Comparison of ENCODE assay signal across 8 cellular contexts in genomic region chr1:21175670-21176581, GRCh38. TPM values are rescaled to one million over a fixed set of nuclear protein-coding genes. Genes with fewer than 3 reads are reported as not detected.
DNase-seq lines count a peak whose midpoint lies in the region; ATAC-seq and TF ChIP-seq lines count a peak whose summit lies in the region.

No MANE protein-coding gene starts in this region.

- no peaks in the 10 kb centered on the region for H3K36me3 ChIP-seq in HCT116 (ENCODE audit: control insufficient read depth in 1 of 2, insufficient read depth in 2 of 2, low read length in 2 of 2)
- H3K36me3 ChIP-seq in esophagus squamous epithelium = no peaks in the 10 kb centered on the region

- no peaks in the 10 kb centered on the region for H4K20me1 ChIP-seq in HCT116 (ENCODE audit: insufficient read depth)

- H3K27ac ChIP-seq in HCT116 (ENCODE audit: low read depth, low read length) = peak overlapping the region; percentile 78
- H3K27ac ChIP-seq in esophagus squamous epithelium = peak overlapping the region; percentile 94 to 95 (median 94)

- H3K79me2 ChIP-seq in HCT116 (ENCODE audit: insufficient read depth, low read length) = peaks cover 38% of the 10 kb centered on the region

- H3K4me1 ChIP-seq in HCT116 (ENCODE audit: control insufficient read depth in 1 of 2, insufficient read depth in 2 of 2, low read length in 2 of 2) = peaks cover 8 to 22% of the 10 kb centered on the region in 2 experiments; a peak in 3 of 4 replicates
- H3K4me1 ChIP-seq in esophagus squamous epithelium = peaks cover 4 to 50% (median 17%) of the 10 kb centered on the region in 3 donors

- POLR2A ChIA-PET in HCT116 (lab: Charles Lee) = no interaction called here

- H3K4me3 Mint-ChIP-seq in nephron (peak overlapping the region; percentile 86 to 94 (median 91)), type B pancreatic cell (peak overlapping the region; percentile 91)

- H3K36me3 Mint-ChIP-seq in nephron (ENCODE audit: low read depth) = peaks cover 16% of the 10 kb centered on the region
- peaks cover 14% of the 10 kb centered on the region for H3K36me3 Mint-ChIP-seq in type B pancreatic cell

- H3K9me3 ChIP-seq in HCT116 (ENCODE audit: control insufficient read depth in 1 of 2, insufficient read depth in 1 of 2, low read depth in 1 of 2, low read length in 2 of 2) (no peaks in the 10 kb centered on the region), esophagus squamous epithelium (no peaks in the 10 kb centered on the region)

- TF ChIP-seq RAD21 in HCT116 (IDR thresholded peaks at IDR 0.05; ENCODE audit: low read depth) = no peak

- H3K4me1 Mint-ChIP-seq in nephron (peaks cover 32% of the 10 kb centered on the region), type B pancreatic cell (ENCODE audit: unreplicated experiment) (peaks cover 18% of the 10 kb centered on the region)

- WGBS in esophagus squamous epithelium, 2 donors = 2 to 6% methylated on average over 11 to 13 of the region's 69 CpGs

- ATAC-seq in HCT116 = peak; percentile 27

- H3K9ac ChIP-seq in HCT116 (ENCODE audit: low read length) = peak overlapping the region; percentile 92

- H3K9me3 Mint-ChIP-seq in nephron = no peaks in the 10 kb centered on the region
- H3K9me3 Mint-ChIP-seq in type B pancreatic cell = no peaks in the 10 kb centered on the region

- H3K27me3 Mint-ChIP-seq in nephron (ENCODE audit: low read depth) (no peaks in the 10 kb centered on the region), type B pancreatic cell (no peaks in the 10 kb centered on the region)

- H3K27me3 ChIP-seq in HCT116 (ENCODE audit: insufficient read depth, low read length) (no peaks in the 10 kb centered on the region), esophagus squamous epithelium (no peaks in the 10 kb centered on the region)

- RAD21 ChIA-PET in HCT116 (lab: Charles Lee; ENCODE audit: low non-redundant PET in 1 of 2, low total read pairs in 2 of 2, uncharacterized antibody in 2 of 2, unreplicated experiment in 2 of 2) = no interaction called here

- no TSS peak for BruUV-seq in HCT116 (replicated peaks; lab: Mats Ljungman, UMichigan)

- H3K27ac Mint-ChIP-seq in nephron (peak overlapping the region; percentile 13 to 91 (median 87)), type B pancreatic cell (peak overlapping the region; percentile 84)

- intact Hi-C loops in HCT116 (cut with micrococcal nuclease) (loop anchor here (5.0 kb wide), 1 partner anchor 154 kb away; no protein-coding TSS in a partner anchor), esophagus squamous epithelium (cut with DNase I) (no loop called here)

- DNase-seq in EL (peak; percentile 46), HCT116 (ENCODE audit: low read depth, low spot score) (no peak), NCI-H2171 treated with DMSO at 0.1 percent for 48 hours (lab: John Stamatoyannopoulos, UW) (peak; percentile 41), esophagus squamous epithelium (lab: John Stamatoyannopoulos, UW) (no peak), type B pancreatic cell (ENCODE audit: extremely low spot score, unreplicated experiment) (no peak), glomerular visceral epithelial cell (ENCODE audit: extremely low spot score) (no peak)
- peak; percentile 66 for DNase-seq in activated T-cell treated with anti-CD3 and anti-CD28 coated beads, Interleukin-2, amount 50 U/mL, for 1 hour

- no peak for TF ChIP-seq POLR2A in HCT116 (IDR thresholded peaks at IDR 0.05; ENCODE audit: borderline replicate concordance, extremely low read depth, insufficient read depth, insufficient read length)
- no peak for TF ChIP-seq POLR2A in esophagus squamous epithelium (IDR thresholded peaks at IDR 0.05)

- CTCF ChIA-PET in HCT116 (lab: Charles Lee) = no interaction called here

- H3K9me2 ChIP-seq in HCT116 (ENCODE audit: insufficient read depth) = no peaks in the 10 kb centered on the region

- TF ChIP-seq CTCF in HCT116 (IDR thresholded peaks at IDR 0.05 in 2 of 3, conservative IDR thresholded peaks at IDR 0.05 in 1 of 3; ENCODE audit: borderline replicate concordance in 1 of 3, insufficient read depth in 1 of 3, low read depth in 2 of 3, low read length in 2 of 3) = no peak
- TF ChIP-seq CTCF in esophagus squamous epithelium (IDR thresholded peaks at IDR 0.05) = no peak
- no peak for TF ChIP-seq CTCF in nephron (IDR thresholded peaks at IDR 0.05; ENCODE audit: unreplicated experiment in 3 of 3)
- TF ChIP-seq CTCF in type B pancreatic cell (conservative IDR thresholded peaks at IDR 0.05) = peak; percentile 33

- peak overlapping the region; percentile 51 for H2AFZ ChIP-seq in HCT116 (ENCODE audit: low read depth, low read length, poor library complexity, severe bottlenecking)

- H3K4me3 ChIP-seq in HCT116 (replicated peaks in 1 of 2; ENCODE audit: low read depth in 1 of 2, low read length in 2 of 2) (peak overlapping the region; percentile 89 to 94), esophagus squamous epithelium (peak overlapping the region; percentile 85 to 92 (median 88))

- peak overlapping the region; percentile 98 for H3K4me2 ChIP-seq in HCT116 (ENCODE audit: low read length)

TF ChIP-seq in HCT116, 20 proteins besides CTCF, POLR2A, EP300 and RAD21:
- TF ChIP-seq SP1 (IDR thresholded peaks at IDR 0.05; ENCODE audit: low read depth) (no peak), ZBTB33 (IDR thresholded peaks at IDR 0.05; ENCODE audit: extremely low read depth, insufficient replicate concordance, low read length) (no peak), ZFX (IDR thresholded peaks at IDR 0.05) (no peak), EGR1 (IDR thresholded peaks at IDR 0.05; ENCODE audit: low read depth) (no peak), CBX3 (IDR thresholded peaks at IDR 0.05; ENCODE audit: low read depth) (no peak), ATF3 (IDR thresholded peaks at IDR 0.05) (no peak), MAX (IDR thresholded peaks at IDR 0.05) (no peak), SRF (IDR thresholded peaks at IDR 0.05; ENCODE audit: low read depth) (no peak), YY1 (IDR thresholded peaks at IDR 0.05; ENCODE audit: extremely low read depth, insufficient replicate concordance, low read depth, low read length) (no peak), POLR2AphosphoS5 (IDR thresholded peaks at IDR 0.05; ENCODE audit: low read depth, low read length) (no peak; the same call in 1 of the 2 replicates), EZH2phosphoT487 (IDR thresholded peaks at IDR 0.05; ENCODE audit: borderline replicate concordance) (no peak), EZH2 (IDR thresholded peaks at IDR 0.05) (no peak), FOSL1 (IDR thresholded peaks at IDR 0.05; ENCODE audit: low read depth) (no peak), SIN3A (IDR thresholded peaks at IDR 0.05; ENCODE audit: low read depth) (no peak), ZNF274 (IDR thresholded peaks at IDR 0.05; ENCODE audit: low read depth, low read length) (no peak)

RNA-seq across cellular contexts. Expression of gene EIF4G3, which starts 0.8 kb away (rescaled TPM):
- 40.1 TPM for total RNA-seq in HCT116 (2021; ENCODE audit: unreplicated experiment)
- 17.5 and 19.1 TPM in 2 replicates for polyA plus RNA-seq in HCT116 (2012)
- 10 to 100 TPM; 28.3 to 55.5 (median 35.5) TPM for total RNA-seq in esophagus squamous epithelium
- 54.9 and 71.5 TPM in 2 replicates for total RNA-seq in type B pancreatic cell (ENCODE audit: low replicate concordance)

Comparison
In these comparisons a context has a peak if more than half of its experiments do, and no peak if none do; other contexts are left out.
1. DNase-seq: peak in EL (single experiment), NCI-H2171 treated with DMSO at 0.1 percent for 48 hours (single experiment) and activated T-cell treated with anti-CD3 and anti-CD28 coated beads, Interleukin-2, amount 50 U/mL, for 1 hour (single experiment); none in HCT116 (single experiment), esophagus squamous epithelium (single experiment), type B pancreatic cell (single experiment) and glomerular visceral epithelial cell (single experiment).